ENCODE assay signal across 9 cellular contexts in genomic region chr19:43560687-43561086, GRCh38. TPM values are rescaled to one million over a fixed set of nuclear protein-coding genes. Genes with fewer than 3 reads are reported as not detected.
DNase-seq lines count a peak whose midpoint lies in the region; ATAC-seq and TF ChIP-seq lines count a peak whose summit lies in the region.
"Had no signal": no experiment of that assay in that cellular context is flagged by ENCODE, and none has a peak within 500 bp of the region (broad histone marks: within the 10 kb centered on the region; RNA-seq: fewer than 3 reads in every experiment).

No MANE protein-coding gene starts in this region.

- dilution Hi-C loops in IMR-90 (cut with HindIII; ENCODE audit: low sequenced_read_pairs, unreplicated experiment), result no loop called here

- H3K27ac Mint-ChIP-seq in CD8-positive, alpha-beta memory T cell, result peak overlapping the region in 7 of 8 donors; percentile 33 to 95 (median 89)
- peak overlapping the region; percentile 84 for H3K27ac Mint-ChIP-seq in memory B cell

- no peak overlapping the region for H2BK5ac ChIP-seq in IMR-90 (ENCODE audit: low read depth, low read length, poor library complexity, severe bottlenecking)

- H3K9ac ChIP-seq in IMR-90 (ENCODE audit: low read depth, low read length), result no peak overlapping the region

- no peak overlapping the region for H3K27ac ChIP-seq in CD8-positive, alpha-beta memory T cell (ENCODE audit: low read depth, low read length)
- no peak overlapping the region for H3K27ac ChIP-seq in IMR-90 (ENCODE audit: insufficient read depth, low read length)

- no peaks in the 10 kb centered on the region for H3K27me3 ChIP-seq in CD8-positive, alpha-beta memory T cell (ENCODE audit: insufficient read depth, low read length, poor library complexity, severe bottlenecking)
- H3K27me3 ChIP-seq in IMR-90 (ENCODE audit: control insufficient read depth, insufficient read depth, low read length), result no peaks in the 10 kb centered on the region

- BruUV-seq in IMR-90 (replicated peaks; lab: Mats Ljungman, UMichigan), result no TSS peak

- H3K18ac ChIP-seq in IMR-90 (ENCODE audit: low read depth, low read length), result no peak overlapping the region

- H3K4me3 ChIP-seq in CD8-positive, alpha-beta memory T cell (ENCODE audit: low read length), result no peak overlapping the region
- no peak overlapping the region for H3K4me3 ChIP-seq in IMR-90 (ENCODE audit: insufficient read depth, low read depth, low read length)

- no peak overlapping the region for H3K4me2 ChIP-seq in IMR-90 (ENCODE audit: low read depth, low read length)

- TF ChIP-seq RAD21 in IMR-90 (IDR thresholded peaks at IDR 0.05; ENCODE audit: low read length), result no peak

- peaks cover 10% of the 10 kb centered on the region for H3K36me3 ChIP-seq in CD8-positive, alpha-beta memory T cell (ENCODE audit: insufficient read depth, low read length)
- H3K36me3 ChIP-seq in IMR-90 (ENCODE audit: control insufficient read depth, insufficient read depth, low read length), result peaks cover 9% of the 10 kb centered on the region

- TF ChIP-seq CTCF in IMR-90 (conservative IDR thresholded peaks at IDR 0.05; ENCODE audit: low read depth, low read length), result 0 out of 2 replicates have a peak, but pooled peaks have one; percentile 9

- no peak for TF ChIP-seq POLR2A in IMR-90 (IDR thresholded peaks at IDR 0.05; ENCODE audit: low read depth, low read length)

- H4K91ac ChIP-seq in IMR-90 (ENCODE audit: insufficient read depth, low read depth, low read length), result no peak overlapping the region

- ATAC-seq in IMR-90 (ENCODE audit: low read depth) (peak; percentile 25; the same call in 1 of the 2 replicates), memory B cell (ENCODE audit: low read depth) (no peak), GM19452 (IDR thresholded peaks at IDR 0.05; ENCODE audit: unreplicated experiment) (no peak), HG03442 (IDR thresholded peaks at IDR 0.05; ENCODE audit: unreplicated experiment) (no peak), left cardiac atrium (no peak)

- peak overlapping the region; percentile 8 for H3K4ac ChIP-seq in IMR-90 (ENCODE audit: low read depth, low read length)

- H2AK5ac ChIP-seq in IMR-90 (ENCODE audit: low read depth, low read length), result peak overlapping the region; percentile 5; the same call in 1 of the 2 replicates

- H4K5ac ChIP-seq in IMR-90 (ENCODE audit: low read depth, low read length), result no peak overlapping the region

- CTCF ChIA-PET in CD8-positive, alpha-beta memory T cell (lab: Charles Lee), result interaction anchor here (1.3 to 5.8 kb wide), 2 partner anchors 24 to 34 kb away, joined by 3 to 34 read pairs; partner anchors contain the start of genes IRGQ and ZNF576
- CTCF ChIA-PET in IMR-90 (lab: Yijun Ruan, JAX), result interaction anchor here (1.5 kb wide), 1 partner anchor 25 kb away, joined by 3 read pairs; no protein-coding TSS in a partner anchor

- peaks cover 0 to 3% of the 10 kb centered on the region in 2 donors for H3K27me3 Mint-ChIP-seq in CD8-positive, alpha-beta memory T cell
- H3K27me3 Mint-ChIP-seq in memory B cell, result no peaks in the 10 kb centered on the region

- H3K4me3 Mint-ChIP-seq in CD8-positive, alpha-beta memory T cell, result peak overlapping the region in 1 of 7 donors; percentile 61
- no peak overlapping the region for H3K4me3 Mint-ChIP-seq in memory B cell

- no peak overlapping the region for H3K56ac ChIP-seq in IMR-90 (ENCODE audit: extremely low read depth, insufficient read depth, low read length)

- POLR2A ChIA-PET in CD8-positive, alpha-beta memory T cell (lab: Charles Lee), result no interaction called here
- POLR2A ChIA-PET in IMR-90 (lab: Charles Lee; ENCODE audit: unreplicated experiment), result no interaction called here

- in situ Hi-C loops in IMR-90 (cut with MboI; ENCODE audit: low sequenced_read_pairs), result no loop called here

- H3K4me1 Mint-ChIP-seq in CD8-positive, alpha-beta memory T cell, result peaks cover 45 to 56% (median 55%) of the 10 kb centered on the region in 3 donors
- H3K4me1 Mint-ChIP-seq in memory B cell, result peaks cover 39% of the 10 kb centered on the region

- peaks cover 47% of the 10 kb centered on the region for H3K4me1 ChIP-seq in CD8-positive, alpha-beta memory T cell (ENCODE audit: insufficient read depth, low read length)
- peaks cover 5% of the 10 kb centered on the region for H3K4me1 ChIP-seq in IMR-90 (ENCODE audit: control insufficient read depth, insufficient read depth, low read length)

- H3K36me3 Mint-ChIP-seq in CD8-positive, alpha-beta memory T cell, result peaks cover 0 to 28% (median 11%) of the 10 kb centered on the region in 3 donors
- peaks cover 13% of the 10 kb centered on the region for H3K36me3 Mint-ChIP-seq in memory B cell

- H3K23ac ChIP-seq in IMR-90 (ENCODE audit: low read depth, low read length), result no peak overlapping the region

- peaks cover 13 to 54% of the 10 kb centered on the region in 2 experiments for H3K79me1 ChIP-seq in IMR-90 (ENCODE audit: low read depth in 1 of 2, low read length in 2 of 2)

- intact Hi-C loops in IMR-90 (cut with micrococcal nuclease), result loop anchor here (2.0 kb wide), 1 partner anchor 34 kb away; no protein-coding TSS in a partner anchor
- intact Hi-C loops in left cardiac atrium (cut with DNase I), result no loop called here

- peaks cover 29% of the 10 kb centered on the region for H3K9me1 ChIP-seq in IMR-90 (ENCODE audit: insufficient read depth, low read length)

- H3K9me3 ChIP-seq in CD8-positive, alpha-beta memory T cell (ENCODE audit: low read length), result no peaks in the 10 kb centered on the region
- H3K9me3 ChIP-seq in IMR-90 (ENCODE audit: control insufficient read depth, insufficient read depth, low read length), result no peaks in the 10 kb centered on the region

- H3K14ac ChIP-seq in IMR-90 (replicated peaks; ENCODE audit: low read depth, low read length), result no peak overlapping the region

- H4K8ac ChIP-seq in IMR-90 (ENCODE audit: low read depth in 2 of 2, low read length in 2 of 2), result peak overlapping the region in 1 of 2 experiments; percentile 27; a peak in 1 of 4 replicates

- H2BK15ac ChIP-seq in IMR-90 (ENCODE audit: low read depth, low read length), result 0 out of 3 replicates have a peak overlapping the region, but pooled peaks have one; percentile 28

- H2BK120ac ChIP-seq in IMR-90 (ENCODE audit: low read depth, low read length), result peak overlapping the region; percentile 66; the same call in 1 of the 2 replicates

- 100% methylated on average over 2 of the region's 6 CpGs; no CpG with 5 or more reads in 1 of the 2 experiments for WGBS in IMR-90 (ENCODE audit: extremely low coverage in 2 of 2, insufficient read length in 1 of 2), 2 experiments

- H4K20me1 ChIP-seq in IMR-90 (ENCODE audit: insufficient read depth, low read length), result peaks cover 6% of the 10 kb centered on the region; the same call in 1 of the 2 replicates

- H2AK9ac ChIP-seq in IMR-90 (replicated peaks; ENCODE audit: low read depth, low read length, poor library complexity), result peak overlapping the region; percentile 23

- H3K9me3 Mint-ChIP-seq in CD8-positive, alpha-beta memory T cell, result no peaks in the 10 kb centered on the region
- H3K9me3 Mint-ChIP-seq in memory B cell, result no peaks in the 10 kb centered on the region

- H2BK20ac ChIP-seq in IMR-90 (ENCODE audit: low read depth, low read length), result no peak overlapping the region; the same call in 1 of the 2 replicates

- DNase-seq in CD8-positive, alpha-beta memory T cell, result no peak
- peak; percentile 52 for DNase-seq in IMR-90
- DNase-seq in activated naive CD4-positive, alpha-beta T cell treated with anti-CD3 and anti-CD28 coated beads, Interleukin-2, amount 50 U/mL, for 16 hours, result peak; percentile 19
- no peak for DNase-seq in memory B cell (ENCODE audit: low spot score in 2 of 2)
- no peak for DNase-seq in AG08396 (ENCODE audit: low spot score)
- DNase-seq in left cardiac atrium, result no peak
- DNase-seq: mammary epithelial cell had no signal

- H2AFZ ChIP-seq in IMR-90 (replicated peaks; ENCODE audit: low read length, poor library complexity), result no peak overlapping the region

TF ChIP-seq in IMR-90, 13 proteins besides CTCF, POLR2A, EP300 and RAD21 (continues in another document):
- no peak for TF ChIP-seq MAZ (IDR thresholded peaks at IDR 0.05; ENCODE audit: borderline replicate concordance, low read depth, low read length)

RNA-seq across cellular contexts. Expression of gene XRCC1, which starts 14.6 kb away (rescaled TPM):
- 10 to 100 TPM; 37.0 to 37.2 TPM for total RNA-seq in CD8-positive, alpha-beta memory T cell
- polyA plus RNA-seq in CD8-positive, alpha-beta memory T cell, result 31.4 TPM
- total RNA-seq in IMR-90 (2012; rRNA removed) (12.2 and 12.5 TPM in 2 replicates), left cardiac atrium (10 to 100 TPM; 14.0 to 17.4 TPM)
- 21.3 and 25.9 TPM in 2 replicates for polyA plus RNA-seq in IMR-90 (2012; rRNA removed)
- polyA plus RNA-seq in IMR-90 (2012; cell fraction: cytosol; rRNA removed), result 18.9 and 21.7 TPM in 2 replicates
- polyA plus RNA-seq in IMR-90 (2012; cell fraction: nucleus; rRNA removed; ENCODE audit: low replicate concordance), result 14.3 and 17.2 TPM in 2 replicates

RNA-seq across cellular contexts. Expression of gene PINLYP, which starts 14.9 kb away (rescaled TPM):
- 10 to 100 TPM in 1 of 2 experiments, 1 to 10 TPM in 1; 9.9 to 13.8 TPM for total RNA-seq in CD8-positive, alpha-beta memory T cell
- 1.3 TPM for polyA plus RNA-seq in CD8-positive, alpha-beta memory T cell
- total RNA-seq in IMR-90 (2012; rRNA removed) (0.54 and 0.83 TPM in 2 replicates), left cardiac atrium (1 to 10 TPM; 3.2 to 4.0 TPM)
- polyA plus RNA-seq in IMR-90 (2012; rRNA removed), result 1.0 and 1.4 TPM in 2 replicates
- 1.0 and 1.5 TPM in 2 replicates for polyA plus RNA-seq in IMR-90 (2012; cell fraction: cytosol; rRNA removed)
- 2.4 and 3.2 TPM in 2 replicates for polyA plus RNA-seq in IMR-90 (2012; cell fraction: nucleus; rRNA removed; ENCODE audit: low replicate concordance)

RNA-seq across cellular contexts. Expression of gene ZNF575, which starts 27.7 kb away (rescaled TPM):
- total RNA-seq in CD8-positive, alpha-beta memory T cell, result 1 to 10 TPM; 2.1 to 2.3 TPM
- 2.6 TPM for polyA plus RNA-seq in CD8-positive, alpha-beta memory T cell
- not detected in 2 replicates for total RNA-seq in IMR-90 (2012; rRNA removed)
- polyA plus RNA-seq in IMR-90 (2012; rRNA removed), result 0.77 and 0.87 TPM in 2 replicates
- 0.60 and 1.3 TPM in 2 replicates for polyA plus RNA-seq in IMR-90 (2012; cell fraction: cytosol; rRNA removed)
- polyA plus RNA-seq in IMR-90 (2012; cell fraction: nucleus; rRNA removed; ENCODE audit: low replicate concordance), result 1.1 and 1.6 TPM in 2 replicates
- total RNA-seq in left cardiac atrium, result 1 to 10 TPM; 1.1 to 1.6 TPM

RNA-seq across cellular contexts. Expression of gene ETHE1, which starts 33.7 kb away (rescaled TPM):
- 10 to 100 TPM; 34.4 to 42.3 TPM for total RNA-seq in CD8-positive, alpha-beta memory T cell
- 77.0 TPM for polyA plus RNA-seq in CD8-positive, alpha-beta memory T cell
- total RNA-seq in IMR-90 (2012; rRNA removed) (141 and 161 TPM in 2 replicates), left cardiac atrium (10 to 100 TPM; 13.7 to 17.9 TPM)
- polyA plus RNA-seq in IMR-90 (2012; rRNA removed), result 233 and 249 TPM in 2 replicates
- polyA plus RNA-seq in IMR-90 (2012; cell fraction: cytosol; rRNA removed), result 116 and 285 TPM in 2 replicates
- 66.3 and 168 TPM in 2 replicates for polyA plus RNA-seq in IMR-90 (2012; cell fraction: nucleus; rRNA removed; ENCODE audit: low replicate concordance)

RNA-seq across cellular contexts. Expression of gene IRGQ, which starts 35.2 kb away (rescaled TPM):
- 10 to 100 TPM; 25.4 to 30.2 TPM for total RNA-seq in CD8-positive, alpha-beta memory T cell
- 2.2 TPM for polyA plus RNA-seq in CD8-positive, alpha-beta memory T cell
- total RNA-seq in IMR-90 (2012; rRNA removed) (9.0 and 10.8 TPM in 2 replicates), left cardiac atrium (10 to 100 TPM; 18.3 to 27.8 TPM)
- polyA plus RNA-seq in IMR-90 (2012; rRNA removed), result 6.8 and 9.9 TPM in 2 replicates
- 4.8 and 5.9 TPM in 2 replicates for polyA plus RNA-seq in IMR-90 (2012; cell fraction: cytosol; rRNA removed)
- polyA plus RNA-seq in IMR-90 (2012; cell fraction: nucleus; rRNA removed; ENCODE audit: low replicate concordance), result 24.0 and 30.1 TPM in 2 replicates

Comparison
In these comparisons a context has a peak if more than half of its experiments do, and no peak if none do; other contexts are left out.
1. DNase-seq: peak in IMR-90 (single experiment) and activated naive CD4-positive, alpha-beta T cell treated with anti-CD3 and anti-CD28 coated beads, Interleukin-2, amount 50 U/mL, for 16 hours (single experiment); none in CD8-positive, alpha-beta memory T cell (0 of 5), memory B cell (0 of 2), AG08396 (single experiment) and left cardiac atrium (single experiment).